ENCODE assay signal across 2 cellular contexts in genomic region chr11:44860346-44860745, GRCh38.
TF ChIP-seq lines count a peak whose summit lies in the region.

No MANE protein-coding gene starts in this region.

TF ChIP-seq in IMR-90, 13 proteins besides CTCF, POLR2A, EP300 and RAD21:
- TF ChIP-seq MXI1 (IDR thresholded peaks at IDR 0.05; ENCODE audit: borderline replicate concordance, low read depth, low read length) (no peak), NFE2L2 (IDR thresholded peaks at IDR 0.05; ENCODE audit: low read depth, low read length) (no peak), CHD1 (IDR thresholded peaks at IDR 0.05; ENCODE audit: low read depth, low read length) (no peak), CEBPB (IDR thresholded peaks at IDR 0.05; ENCODE audit: low read depth, low read length) (no peak), RFX5 (IDR thresholded peaks at IDR 0.05; ENCODE audit: low read depth, low read length) (no peak), ELK1 (IDR thresholded peaks at IDR 0.05; ENCODE audit: borderline replicate concordance, low read depth, low read length) (no peak), USF2 (IDR thresholded peaks at IDR 0.05; ENCODE audit: low read depth, low read length) (no peak), BHLHE40 (IDR thresholded peaks at IDR 0.05; ENCODE audit: low read depth, low read length) (no peak)

TF ChIP-seq in GM12878, 131 proteins besides CTCF, POLR2A, EP300 and RAD21:
- TF ChIP-seq SIX5 (IDR thresholded peaks at IDR 0.05; ENCODE audit: low read depth, low read length, severe bottlenecking): no peak
- peak; percentile 42; the same call in 1 of the 2 replicates for TF ChIP-seq PKNOX1 (IDR thresholded peaks at IDR 0.05)
